In the genomic region with DNA sequence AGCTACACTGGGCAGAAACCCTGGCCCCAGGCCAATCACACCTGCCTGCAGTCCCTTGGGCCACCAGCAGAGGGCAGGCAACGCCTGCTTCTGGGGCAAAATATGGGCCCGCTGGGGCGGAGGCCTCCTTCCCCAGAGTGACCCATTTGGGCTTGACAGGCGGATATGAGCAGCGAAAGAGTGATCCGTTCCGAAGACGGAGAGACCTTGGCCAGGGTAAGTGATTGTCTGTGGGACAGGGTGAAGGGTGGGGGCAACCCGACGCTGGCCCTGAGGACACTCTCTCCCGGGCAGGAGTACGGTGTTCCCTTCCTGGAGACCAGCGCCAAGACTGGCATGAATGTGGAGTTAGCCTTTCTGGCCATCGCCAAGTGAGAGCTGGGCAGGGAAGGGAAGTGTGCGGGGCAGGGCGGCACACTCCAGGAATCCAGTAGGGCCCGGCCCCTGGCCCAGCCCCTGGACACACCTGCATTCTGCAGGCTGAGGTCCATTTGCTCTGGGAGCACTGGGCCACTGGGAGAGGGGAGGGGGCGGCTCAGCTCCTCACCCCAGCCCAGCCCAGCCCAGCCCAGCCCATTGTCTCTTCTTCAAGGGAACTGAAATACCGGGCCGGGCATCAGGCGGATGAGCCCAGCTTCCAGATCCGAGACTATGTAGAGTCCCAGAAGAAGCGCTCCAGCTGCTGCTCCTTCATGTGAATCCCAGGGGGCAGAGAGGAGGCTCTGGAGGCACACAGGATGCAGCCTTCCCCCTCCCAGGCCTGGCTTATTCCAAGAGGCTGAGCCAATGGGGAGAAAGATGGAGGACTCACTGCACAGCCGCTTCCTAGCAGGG, we compare ENCODE assay signal across 8 cellular contexts. TPM values are rescaled to one million over a fixed set of nuclear protein-coding genes. Genes with fewer than 3 reads are reported as not detected.
A peak's percentile ranks its signal among the peaks of the same experiment; 100 is the strongest.
DNase-seq lines count a peak whose midpoint lies in the region; ATAC-seq and TF ChIP-seq lines count a peak whose summit lies in the region.

No MANE protein-coding gene starts in this region.

- H3K4me1 ChIP-seq in HUES6 (ENCODE audit: control insufficient read depth, insufficient read depth, low read length) (peaks cover 43% of the 10 kb centered on the region), suprapubic skin (peaks cover 44% of the 10 kb centered on the region)

- no peak for TF ChIP-seq EP300 in suprapubic skin (IDR thresholded peaks at IDR 0.05)

- TF ChIP-seq CTCF in RWPE1 (conservative IDR thresholded peaks at IDR 0.05; ENCODE audit: low read depth) (peak; percentile 99), omental fat pad (IDR thresholded peaks at IDR 0.05) (peak; percentile 27 to 98 (median 97)), suprapubic skin (IDR thresholded peaks at IDR 0.05) (peak; percentile 99)

- no peak overlapping the region for H3K27ac ChIP-seq in HUES6 (ENCODE audit: low read depth, low read length)
- H3K27ac ChIP-seq in RWPE1: peak overlapping the region; percentile 37
- no peak overlapping the region for H3K27ac ChIP-seq in suprapubic skin

- H3K27me3 ChIP-seq in HUES6 (ENCODE audit: control insufficient read depth, insufficient read depth, low read length) (no peaks in the 10 kb centered on the region), suprapubic skin (peaks cover 24% of the 10 kb centered on the region)

- H3K9me3 ChIP-seq in HUES6 (ENCODE audit: control insufficient read depth, insufficient read depth, low read depth, low read length) (no peaks in the 10 kb centered on the region), suprapubic skin (no peaks in the 10 kb centered on the region)

- no peak overlapping the region for H3K9ac ChIP-seq in HUES6 (ENCODE audit: low read length)

- H3K36me3 ChIP-seq in HUES6 (ENCODE audit: control insufficient read depth, insufficient read depth, low read length): no peaks in the 10 kb centered on the region
- H3K36me3 ChIP-seq in suprapubic skin: no peaks in the 10 kb centered on the region

- CTCF ChIA-PET in RWPE1 (lab: Yijun Ruan, JAX): interaction anchor here (0.6 to 4.0 kb wide), 18 partner anchors 9 to 179 kb away, joined by 3 to 42 read pairs (median 4); a partner anchor contains a TSS

- WGBS in suprapubic skin: 23% methylated on average over 16 of the region's 24 CpGs

- ATAC-seq in omental fat pad (ENCODE audit: low FRiP score): peak; percentile 49
- no peak for ATAC-seq in GM19035 (IDR thresholded peaks at IDR 0.05; ENCODE audit: unreplicated experiment)

- DNase-seq in COR-L47 (lab: John Stamatoyannopoulos, UW): peak; percentile 17
- peak; percentile 75 for DNase-seq in RWPE1 (ENCODE audit: low spot score)
- DNase-seq in activated gamma-delta T cell treated with anti-CD3 and anti-CD28 coated beads, Interleukin-2, amount 50 U/mL, for 16 hours (ENCODE audit: low read depth): peak; percentile 80
- DNase-seq in germinal center (ENCODE audit: low spot score): peak; percentile 82
- DNase-seq in omental fat pad (ENCODE audit: low spot score): peak; percentile 96
- peak; percentile 91 to 92 for DNase-seq in suprapubic skin (ENCODE audit: low spot score in 2 of 2)

- no peak for TF ChIP-seq POLR2A in suprapubic skin (IDR thresholded peaks at IDR 0.05)

- H3K4me3 ChIP-seq in HUES6 (ENCODE audit: low read depth, low read length) (peak overlapping the region; percentile 47), suprapubic skin (peak overlapping the region; percentile 2)

- POLR2A ChIA-PET in RWPE1 (lab: Yijun Ruan, JAX; ENCODE audit: low non-redundant PET): interaction anchor here (1.0 to 1.4 kb wide), 2 partner anchors 24 to 31 kb away, joined by 3 to 6 read pairs; a partner anchor contains a TSS

RNA-seq across cellular contexts. Expression of a gene that starts 3.5 kb away (rescaled TPM):
- 10 to 100 TPM; 18.0 to 51.7 (median 21.8) TPM for total RNA-seq in omental fat pad
- total RNA-seq in suprapubic skin: 10 to 100 TPM; 21.1 to 53.8 (median 42.0) TPM

RNA-seq across cellular contexts. Expression of a gene that starts 7.9 kb away (rescaled TPM):
- total RNA-seq in omental fat pad: 1 to 10 TPM in 2 of 4 donors, under 1 TPM in 2; 0.48 to 3.0 (median 1.4) TPM
- under 1 TPM in 2 of 4 donors, not detected in 2; 0.32 to 0.38 TPM for total RNA-seq in suprapubic skin

RNA-seq across cellular contexts. Expression of a gene that starts 31.2 kb away (rescaled TPM):
- total RNA-seq in omental fat pad (10 to 100 TPM; 15.1 to 35.9 (median 24.2) TPM), suprapubic skin (10 to 100 TPM; 21.0 to 32.7 (median 24.4) TPM)

RNA-seq across cellular contexts. Expression of a gene that starts 32.2 kb away (rescaled TPM):
- total RNA-seq in omental fat pad (1 to 10 TPM in 3 of 4 donors, not detected in 1; 1.1 to 2.5 (median 2.2) TPM), suprapubic skin (not detected)

Comparison
In these comparisons a context has a peak if more than half of its experiments do, and no peak if none do; other contexts are left out.
1. DNase-seq: peak in every context shown above with its lines; median percentile 96 in omental fat pad; 92 in suprapubic skin; 82 in germinal center; 80 in activated gamma-delta T cell treated with anti-CD3 and anti-CD28 coated beads, Interleukin-2, amount 50 U/mL, for 16 hours; 75 in RWPE1; 17 in COR-L47.